ENCODE assay signal across 14 cellular contexts in the genomic region with DNA sequence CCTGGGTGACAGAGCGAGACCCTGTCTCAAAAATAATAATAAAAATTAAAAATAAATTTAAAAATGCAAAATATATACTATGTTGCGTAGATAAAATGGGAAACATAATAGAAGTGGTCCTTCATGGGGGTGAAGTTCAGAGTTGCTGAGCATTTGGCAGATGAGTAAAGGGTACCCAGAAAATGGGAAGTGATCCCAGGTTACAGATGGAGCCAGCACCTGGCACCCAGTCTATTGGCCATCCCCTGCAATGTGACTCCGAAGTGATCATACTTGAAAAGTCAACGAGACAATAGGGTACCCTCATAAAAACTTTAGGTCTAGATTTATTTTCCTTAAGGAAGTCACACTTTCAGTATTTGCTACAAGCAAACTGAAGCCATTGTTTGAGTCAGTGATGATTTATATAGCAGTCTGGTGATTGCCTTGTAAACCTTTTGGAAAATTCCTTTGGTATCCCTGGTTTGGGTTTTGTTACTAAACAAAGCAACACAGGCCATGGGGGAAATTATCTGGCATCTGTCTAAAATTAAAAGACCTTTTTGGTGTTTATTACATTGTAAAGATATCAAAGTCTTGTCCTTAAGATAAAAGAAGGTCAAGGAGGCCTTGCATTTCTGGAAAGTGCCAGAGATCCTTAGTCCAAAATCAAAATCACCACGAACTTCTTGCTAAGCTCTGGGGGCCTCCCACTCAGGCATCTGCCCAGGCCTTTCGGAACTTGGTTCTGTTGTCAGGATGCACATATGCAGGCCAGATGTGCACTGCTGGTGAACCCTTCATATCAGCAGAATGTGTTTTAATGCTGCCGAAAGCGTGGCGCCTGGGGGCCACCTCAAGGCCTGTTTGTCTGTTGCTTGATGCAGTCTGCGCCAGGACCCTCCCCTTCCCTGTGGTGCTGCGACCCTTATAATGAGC. TPM values are rescaled to one million over a fixed set of nuclear protein-coding genes. Genes with fewer than 3 reads are reported as not detected.
A peak's percentile ranks its signal among the peaks of the same experiment; 100 is the strongest.
DNase-seq lines count a peak whose midpoint lies in the region; ATAC-seq and TF ChIP-seq lines count a peak whose summit lies in the region.
"Had no signal": no experiment of that assay in that cellular context is flagged by ENCODE, and none has a peak within 500 bp of the region (broad histone marks: within the 10 kb centered on the region; RNA-seq: fewer than 3 reads in every experiment).

No MANE protein-coding gene starts in this region.

- H3K36me3 ChIP-seq in Loucy (ENCODE audit: insufficient read depth, low read length) (peaks cover 49% of the 10 kb centered on the region), osteoblast (ENCODE audit: insufficient read depth, low read length) (peaks cover 44% of the 10 kb centered on the region)

- no peaks in the 10 kb centered on the region for H3K9me3 ChIP-seq in Loucy (ENCODE audit: insufficient read depth, low read depth, low read length)
- H3K9me3 ChIP-seq in osteoblast (ENCODE audit: low read depth, low read length) = no peaks in the 10 kb centered on the region

- peaks cover 58% of the 10 kb centered on the region for H4K20me1 ChIP-seq in Loucy (ENCODE audit: insufficient read depth, low read length, poor library complexity, severe bottlenecking)
- H4K20me1 ChIP-seq in osteoblast (ENCODE audit: insufficient read depth, low read length) = peaks cover 57% of the 10 kb centered on the region

- peak overlapping the region; percentile 67 for H3K27ac ChIP-seq in osteoblast (ENCODE audit: low read depth, low read length)

- TF ChIP-seq CTCF in Loucy (conservative IDR thresholded peaks at IDR 0.05; ENCODE audit: low read length) (no peak), fibroblast of mammary gland (conservative IDR thresholded peaks at IDR 0.05; ENCODE audit: control insufficient read depth, insufficient read depth, low read depth, low read length) (no peak), osteoblast (IDR thresholded peaks at IDR 0.05; ENCODE audit: extremely low read depth, low read depth, low read length) (no peak)

- peak overlapping the region; percentile 21 for H3K4me3 ChIP-seq in Loucy (ENCODE audit: low read length, poor library complexity, severe bottlenecking)
- H3K4me3 ChIP-seq in fibroblast of mammary gland (ENCODE audit: control insufficient read depth, low read depth, low read length) = no peak overlapping the region
- no peak overlapping the region for H3K4me3 ChIP-seq in osteoblast (ENCODE audit: insufficient read depth, low read length)

- no peak for ATAC-seq in GM18517 (IDR thresholded peaks at IDR 0.05; ENCODE audit: unreplicated experiment)
- ATAC-seq in HG03139 (IDR thresholded peaks at IDR 0.05; ENCODE audit: unreplicated experiment) = no peak
- ATAC-seq: activated T-cell treated with anti-CD3 and anti-CD28 coated beads, Interleukin-2, amount 50 U/mL, for 72 hours had no signal

- H3K79me2 ChIP-seq in Loucy (ENCODE audit: insufficient read depth, low read length) (peaks cover 63% of the 10 kb centered on the region), osteoblast (ENCODE audit: insufficient read depth, low read length) (peaks cover 65% of the 10 kb centered on the region)

- H3F3A ChIP-seq in Loucy (ENCODE audit: low read depth) = no peaks in the 10 kb centered on the region

- H3K4me1 ChIP-seq in Loucy (ENCODE audit: insufficient read depth, low read length, poor library complexity, severe bottlenecking) (peaks cover 46% of the 10 kb centered on the region), osteoblast (ENCODE audit: insufficient read depth, low read length) (peaks cover 27% of the 10 kb centered on the region)

- no peak overlapping the region for H2AFZ ChIP-seq in Loucy (ENCODE audit: low read length)
- H2AFZ ChIP-seq in osteoblast (ENCODE audit: low read length) = no peak overlapping the region

- H3K9ac ChIP-seq in Loucy (ENCODE audit: low read depth, low read length, poor library complexity, severe bottlenecking) = peak overlapping the region; percentile 20

- DNase-seq in AG20443 (ENCODE audit: low spot score) (peak; percentile 84), fibroblast of mammary gland (ENCODE audit: low read depth) (peak; percentile 89), osteoblast (ENCODE audit: insufficient read length, low spot score, missing footprints) (peak; percentile 81), SIG-M5 (lab: John Stamatoyannopoulos, UW) (no peak), NCI-H2081 treated with DMSO at 0.1 percent for 48 hours (lab: John Stamatoyannopoulos, UW) (no peak)
- DNase-seq: activated CD4-positive, alpha-beta T cell treated with anti-CD3 and anti-CD28 coated beads for 1 hour; activated T-cell treated with anti-CD3 and anti-CD28 coated beads, Interleukin-2, amount 50 U/mL, for 72 hours; NCI-H1105 treated with DMSO at 0.1 percent for 48 hours; NCI-H748 treated with DMSO at 0.1 percent for 48 hours; SW 1271 had no signal

- H3K27me3 ChIP-seq in Loucy (ENCODE audit: insufficient read depth, low read length, poor library complexity, severe bottlenecking) = no peaks in the 10 kb centered on the region
- H3K27me3 ChIP-seq in osteoblast (ENCODE audit: insufficient read depth, low read length) = no peaks in the 10 kb centered on the region

- no peaks in the 10 kb centered on the region for H3K9me2 ChIP-seq in Loucy (replicated peaks; ENCODE audit: low read depth, low read length)

- H3K4me2 ChIP-seq in Loucy (ENCODE audit: low read depth, low read length, poor library complexity, severe bottlenecking) = peak overlapping the region; percentile 97
- H3K4me2 ChIP-seq in osteoblast (ENCODE audit: insufficient read depth, low read length) = no peak overlapping the region

RNA-seq across cellular contexts. Expression of gene SMARCB1, which starts 4.3 kb away (rescaled TPM):
- 49.2 and 51.3 TPM in 2 replicates for total RNA-seq in osteoblast

RNA-seq across cellular contexts. Expression of gene MMP11, which starts 18.4 kb away (rescaled TPM):
- 23.5 and 41.3 TPM in 2 replicates for total RNA-seq in osteoblast

RNA-seq across cellular contexts. Expression of gene CHCHD10, which starts 23.3 kb away (rescaled TPM):
- total RNA-seq in osteoblast = 0.88 and 1.1 TPM in 2 replicates

RNA-seq across cellular contexts. Expression of gene C22orf15, which starts 28.3 kb away (rescaled TPM):
- 0.72 and 0.88 TPM in 2 replicates for total RNA-seq in osteoblast

RNA-seq across cellular contexts. Expression of gene VPREB3, which starts 36.9 kb away (rescaled TPM):
- not detected in 2 replicates for total RNA-seq in osteoblast
- total RNA-seq: epithelial cell of proximal tubule had no signal

Comparison
In these comparisons a context has a peak if more than half of its experiments do, and no peak if none do; other contexts are left out.
1. DNase-seq: peak in AG20443 (single experiment), fibroblast of mammary gland (single experiment) and osteoblast (single experiment); none in SIG-M5 (single experiment) and NCI-H2081 treated with DMSO at 0.1 percent for 48 hours (single experiment).